8 cellular contexts compared by ENCODE assay signal in genomic region chr1:160046494-160047115, GRCh38. TPM values are rescaled to one million over a fixed set of nuclear protein-coding genes. Genes with fewer than 3 reads are reported as not detected.
DNase-seq lines count a peak whose midpoint lies in the region; ATAC-seq and TF ChIP-seq lines count a peak whose summit lies in the region.

No MANE protein-coding gene starts in this region.

- no peaks in the 10 kb centered on the region for H3K36me3 Mint-ChIP-seq in activated CD4-positive, alpha-beta memory T cell treated with anti-CD3 and anti-CD28 coated beads for 36 hours
- H3K36me3 Mint-ChIP-seq in type B pancreatic cell: no peaks in the 10 kb centered on the region

- DNase-seq in DMS 273 (lab: John Stamatoyannopoulos, UW; ENCODE audit: unreplicated experiment) (peak; percentile 74), DMS 273 treated with DMSO at 0.1 percent for 48 hours (lab: John Stamatoyannopoulos, UW) (no peak), NCI-H1694 treated with DMSO at 0.1 percent for 48 hours (lab: John Stamatoyannopoulos, UW) (peak; percentile 28), epidermal melanocyte (ENCODE audit: insufficient read length, low spot score) (peak; percentile 50), middle frontal gyrus (ENCODE audit: extremely low spot score, low spot score) (peak; percentile 81), type B pancreatic cell (ENCODE audit: extremely low spot score, unreplicated experiment) (no peak)
- DNase-seq in activated CD4-positive, alpha-beta memory T cell treated with anti-CD3 and anti-CD28 coated beads for 36 hours: peak; percentile 61

- peak; percentile 78 for TF ChIP-seq CTCF in type B pancreatic cell (conservative IDR thresholded peaks at IDR 0.05)

- no peak overlapping the region for H3K27ac Mint-ChIP-seq in activated CD4-positive, alpha-beta memory T cell treated with anti-CD3 and anti-CD28 coated beads for 36 hours
- peak overlapping the region; percentile 32 for H3K27ac Mint-ChIP-seq in type B pancreatic cell

- H3K27me3 Mint-ChIP-seq in activated CD4-positive, alpha-beta memory T cell treated with anti-CD3 and anti-CD28 coated beads for 36 hours: peaks cover 15% of the 10 kb centered on the region
- peaks cover 55% of the 10 kb centered on the region for H3K27me3 Mint-ChIP-seq in type B pancreatic cell

- ATAC-seq in GM21786 (IDR thresholded peaks at IDR 0.05; ENCODE audit: unreplicated experiment): peak; percentile 71

- intact Hi-C loops in activated CD4-positive, alpha-beta memory T cell treated with anti-CD3 and anti-CD28 coated beads for 36 hours (cut with micrococcal nuclease): loop anchor here (1.0 kb wide), 1 partner anchor 32 kb away; no protein-coding TSS in a partner anchor

- H3K4me1 Mint-ChIP-seq in activated CD4-positive, alpha-beta memory T cell treated with anti-CD3 and anti-CD28 coated beads for 36 hours (ENCODE audit: low read depth): peaks cover 9% of the 10 kb centered on the region
- peaks cover 11% of the 10 kb centered on the region for H3K4me1 Mint-ChIP-seq in type B pancreatic cell (ENCODE audit: unreplicated experiment)

- peak overlapping the region; percentile 50 for H3K4me3 Mint-ChIP-seq in activated CD4-positive, alpha-beta memory T cell treated with anti-CD3 and anti-CD28 coated beads for 36 hours
- H3K4me3 Mint-ChIP-seq in type B pancreatic cell: peak overlapping the region; percentile 46

- CTCF ChIA-PET in activated CD4-positive, alpha-beta memory T cell treated with anti-CD3 and anti-CD28 coated beads for 36 hours (lab: Charles Lee): interaction anchor here (0.5 to 40.4 kb wide), 23 partner anchors 9 to 347 kb away, joined by 3 to 615 read pairs (median 5); partner anchors contain the start of genes IGSF8, KCNJ10, KCNJ9 and PIGM

- H3K9me3 Mint-ChIP-seq in activated CD4-positive, alpha-beta memory T cell treated with anti-CD3 and anti-CD28 coated beads for 36 hours: no peaks in the 10 kb centered on the region
- H3K9me3 Mint-ChIP-seq in type B pancreatic cell: no peaks in the 10 kb centered on the region

- POLR2A ChIA-PET in activated CD4-positive, alpha-beta memory T cell treated with anti-CD3 and anti-CD28 coated beads for 36 hours (lab: Charles Lee): interaction anchor here (1.1 to 2.0 kb wide), 3 partner anchors 15 to 35 kb away, joined by 3 to 11 read pairs (median 3); partner anchors contain the start of genes KCNJ9 and PIGM

RNA-seq across cellular contexts. Expression of gene PIGM, which starts 14.8 kb away (rescaled TPM):
- 1 to 10 TPM; 4.4 to 4.7 TPM for total RNA-seq in activated CD4-positive, alpha-beta memory T cell treated with anti-CD3 and anti-CD28 coated beads for 36 hours
- total RNA-seq in type B pancreatic cell (ENCODE audit: low replicate concordance): 9.4 and 12.0 TPM in 2 replicates

RNA-seq across cellular contexts. Expression of gene KCNJ10, which starts 23.4 kb away (rescaled TPM):
- not detected for total RNA-seq in activated CD4-positive, alpha-beta memory T cell treated with anti-CD3 and anti-CD28 coated beads for 36 hours
- not detected in 2 replicates for total RNA-seq in type B pancreatic cell (ENCODE audit: low replicate concordance)

RNA-seq across cellular contexts. Expression of gene KCNJ9, which starts 34.7 kb away (rescaled TPM):
- total RNA-seq in activated CD4-positive, alpha-beta memory T cell treated with anti-CD3 and anti-CD28 coated beads for 36 hours: not detected
- not detected in 2 replicates for total RNA-seq in type B pancreatic cell (ENCODE audit: low replicate concordance)

RNA-seq across cellular contexts. Expression of gene IGSF8, which starts 51.8 kb away (rescaled TPM):
- 10 to 100 TPM; 31.2 to 34.5 TPM for total RNA-seq in activated CD4-positive, alpha-beta memory T cell treated with anti-CD3 and anti-CD28 coated beads for 36 hours
- total RNA-seq in type B pancreatic cell (ENCODE audit: low replicate concordance): 27.7 and 33.2 TPM in 2 replicates

Comparison
In these comparisons a context has a peak if more than half of its experiments do, and no peak if none do; other contexts are left out.
1. DNase-seq: peak in DMS 273 (single experiment), NCI-H1694 treated with DMSO at 0.1 percent for 48 hours (single experiment), activated CD4-positive, alpha-beta memory T cell treated with anti-CD3 and anti-CD28 coated beads for 36 hours (single experiment), epidermal melanocyte (single experiment) and middle frontal gyrus (single experiment); none in DMS 273 treated with DMSO at 0.1 percent for 48 hours (single experiment) and type B pancreatic cell (single experiment).